ENCODE assay signal across 13 cellular contexts in the genomic region with DNA sequence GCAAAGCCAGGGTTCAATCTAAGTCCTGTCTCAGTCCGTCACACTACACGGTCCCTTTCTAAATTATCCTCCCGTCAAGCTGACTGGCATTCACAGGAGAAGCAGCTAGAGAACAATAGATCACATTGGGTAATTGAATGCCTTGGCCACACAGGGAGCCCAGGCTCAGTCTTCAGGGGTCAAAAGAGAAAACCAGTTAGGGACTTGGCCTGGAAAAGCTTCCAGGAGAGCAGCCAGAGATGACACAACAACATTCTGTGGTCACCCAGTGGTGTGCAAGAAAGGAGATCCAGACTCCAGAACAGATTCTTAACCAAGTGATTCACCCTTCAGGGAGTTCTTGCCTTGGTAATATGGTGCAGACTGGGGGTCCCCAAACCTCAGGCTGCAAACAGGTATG. TPM values are rescaled to one million over a fixed set of nuclear protein-coding genes. Genes with fewer than 3 reads are reported as not detected.
DNase-seq lines count a peak whose midpoint lies in the region; ATAC-seq, FAIRE-seq and TF ChIP-seq lines count a peak whose summit lies in the region.
"Had no signal": no experiment of that assay in that cellular context is flagged by ENCODE, and none has a peak within 500 bp of the region (broad histone marks: within the 10 kb centered on the region; RNA-seq: fewer than 3 reads in every experiment).

No MANE protein-coding gene starts in this region.

- H3K9me3 ChIP-seq in HUES48 (ENCODE audit: control insufficient read depth, insufficient read depth, low read length), result no peaks in the 10 kb centered on the region

- H3K9ac ChIP-seq in HUES48 (ENCODE audit: low read depth, low read length), result no peak overlapping the region

- H3K79me2 ChIP-seq in ACC112 (ENCODE audit: control insufficient read depth, insufficient read depth, low read length, unreplicated experiment), result peaks cover 34% of the 10 kb centered on the region

- no peak for ATAC-seq in GM18909 (IDR thresholded peaks at IDR 0.05; ENCODE audit: poor library complexity, unreplicated experiment)

- DNase-seq in bronchial epithelial cell (ENCODE audit: low read depth) (peak; percentile 35), iPS-NIHi7 (ENCODE audit: extremely low spot score) (peak; percentile 34), cortex of kidney (lab: John Stamatoyannopoulos, UW) (no peak), mesenteric fat pad (ENCODE audit: low spot score) (no peak)
- no peak for DNase-seq in stimulated activated CD4-positive, alpha-beta T cell treated with anti-CD3 and anti-CD28 coated beads, Interleukin-15, amount 100 ng/mL, for 24 hours
- DNase-seq: activated CD8-positive, alpha-beta memory T cell treated with anti-CD3 and anti-CD28 coated beads, Interleukin-2, amount 50 U/mL, for 48 hours; NCI-H2107 had no signal

- H3K4me1 ChIP-seq in ACC112 (ENCODE audit: control insufficient read depth, insufficient read depth, low read length, unreplicated experiment) (peaks cover 41% of the 10 kb centered on the region), HUES48 (ENCODE audit: control insufficient read depth, insufficient read depth, low read length) (peaks cover 14% of the 10 kb centered on the region)

- H3K4me3 ChIP-seq in ACC112 (ENCODE audit: low read depth, low read length) (peak overlapping the region; percentile 18; the same call in 1 of the 2 replicates), HUES48 (ENCODE audit: low read depth, low read length) (no peak overlapping the region), bronchial epithelial cell (ENCODE audit: low read depth, low read length) (no peak overlapping the region)
- H3K4me3 ChIP-seq: lung, SK-N-MC had no signal

- H3K36me3 ChIP-seq in ACC112 (ENCODE audit: insufficient read depth, low read length) (no peaks in the 10 kb centered on the region; the same call in 1 of the 2 replicates), HUES48 (ENCODE audit: control insufficient read depth, insufficient read depth, low read length) (no peaks in the 10 kb centered on the region), bronchial epithelial cell (ENCODE audit: control insufficient read depth, insufficient read depth, low read length) (no peaks in the 10 kb centered on the region)

- no peak for TF ChIP-seq CTCF in bronchial epithelial cell (IDR thresholded peaks at IDR 0.05; ENCODE audit: insufficient read depth, low read length, severe bottlenecking)

- H2AFZ ChIP-seq in ACC112 (ENCODE audit: low read length, unreplicated experiment), result no peak overlapping the region

- H3K27me3 ChIP-seq in ACC112 (ENCODE audit: insufficient read depth, low read length) (no peaks in the 10 kb centered on the region), HUES48 (ENCODE audit: control insufficient read depth, insufficient read depth, low read length) (peaks cover 3% of the 10 kb centered on the region; the same call in 1 of the 2 replicates), bronchial epithelial cell (ENCODE audit: control insufficient read depth, insufficient read depth, low read length) (no peaks in the 10 kb centered on the region)

- H3K27ac ChIP-seq in ACC112 (ENCODE audit: low read depth, low read length) (peak overlapping the region; percentile 94), HUES48 (ENCODE audit: low read depth, low read length) (peak overlapping the region; percentile 2)
- H3K27ac ChIP-seq: HL-60, SK-N-MC had no signal

- FAIRE-seq in bronchial epithelial cell (lab: Jason Lieb, UNC), result no peak

RNA-seq across cellular contexts. Expression of a gene that starts 15.9 kb away (rescaled TPM):
- total RNA-seq in bronchial epithelial cell (0.26 TPM in 2 replicates), mesenteric fat pad (63.4 TPM)

Comparison
In these comparisons a context has a peak if more than half of its experiments do, and no peak if none do; other contexts are left out.
1. DNase-seq: peak in bronchial epithelial cell (single experiment) and iPS-NIHi7 (single experiment); none in cortex of kidney (single experiment), mesenteric fat pad (single experiment) and stimulated activated CD4-positive, alpha-beta T cell treated with anti-CD3 and anti-CD28 coated beads, Interleukin-15, amount 100 ng/mL, for 24 hours (single experiment).
2. RNA of a gene that starts 15.9 kb away (total RNA-seq): 63.4 TPM in mesenteric fat pad (single experiment); 0.26 TPM in bronchial epithelial cell; every median in the first group is over 10 times any median in the second.